ENCODE assay signal across 17 cellular contexts in the genomic region with DNA sequence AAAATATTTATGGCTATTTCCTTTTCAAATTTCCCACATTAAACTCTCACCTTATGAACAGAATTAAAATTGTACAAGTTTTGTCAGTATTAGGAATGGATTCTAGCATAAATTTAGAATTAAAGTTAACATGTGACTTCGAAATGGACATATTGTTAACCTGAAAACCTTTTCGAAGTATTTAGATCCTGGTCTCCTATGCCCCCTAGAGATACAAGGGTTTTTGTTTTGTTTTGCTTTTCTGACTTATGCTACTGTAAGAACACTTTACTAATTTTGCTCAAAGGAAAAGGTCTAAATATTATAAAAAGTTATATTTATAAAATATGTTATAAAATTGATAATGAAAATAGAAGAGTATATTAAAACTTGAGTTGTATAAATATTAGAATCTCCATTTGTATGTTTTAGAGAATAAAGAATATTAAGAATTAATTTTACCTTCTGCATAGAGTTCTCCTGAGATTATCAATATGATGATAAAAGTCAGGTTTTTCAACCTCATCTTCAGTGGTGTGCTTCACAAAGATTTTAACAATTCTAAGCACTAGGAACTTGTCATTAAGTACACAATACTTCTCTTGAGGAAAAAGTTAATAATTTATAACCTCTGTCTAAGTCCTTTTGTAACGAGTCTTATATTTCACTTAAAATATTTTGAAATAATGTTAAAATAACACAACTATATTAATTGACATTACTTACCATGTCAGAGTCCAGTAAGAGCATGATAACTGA. TPM values are rescaled to one million over a fixed set of nuclear protein-coding genes. Genes with fewer than 3 reads are reported as not detected.
DNase-seq lines count a peak whose midpoint lies in the region; ATAC-seq and TF ChIP-seq lines count a peak whose summit lies in the region.
"Had no signal": no experiment of that assay in that cellular context is flagged by ENCODE, and none has a peak within 500 bp of the region (broad histone marks: within the 10 kb centered on the region; RNA-seq: fewer than 3 reads in every experiment).

A gene with protein sequence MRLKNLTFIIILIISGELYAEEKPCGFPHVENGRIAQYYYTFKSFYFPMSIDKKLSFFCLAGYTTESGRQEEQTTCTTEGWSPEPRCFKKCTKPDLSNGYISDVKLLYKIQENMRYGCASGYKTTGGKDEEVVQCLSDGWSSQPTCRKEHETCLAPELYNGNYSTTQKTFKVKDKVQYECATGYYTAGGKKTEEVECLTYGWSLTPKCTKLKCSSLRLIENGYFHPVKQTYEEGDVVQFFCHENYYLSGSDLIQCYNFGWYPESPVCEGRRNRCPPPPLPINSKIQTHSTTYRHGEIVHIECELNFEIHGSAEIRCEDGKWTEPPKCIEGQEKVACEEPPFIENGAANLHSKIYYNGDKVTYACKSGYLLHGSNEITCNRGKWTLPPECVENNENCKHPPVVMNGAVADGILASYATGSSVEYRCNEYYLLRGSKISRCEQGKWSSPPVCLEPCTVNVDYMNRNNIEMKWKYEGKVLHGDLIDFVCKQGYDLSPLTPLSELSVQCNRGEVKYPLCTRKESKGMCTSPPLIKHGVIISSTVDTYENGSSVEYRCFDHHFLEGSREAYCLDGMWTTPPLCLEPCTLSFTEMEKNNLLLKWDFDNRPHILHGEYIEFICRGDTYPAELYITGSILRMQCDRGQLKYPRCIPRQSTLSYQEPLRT (minus strand): TSS at position 542 of the 738 bp plus-strand sequence. CDS start 37 bp downstream, at position 505.

- H3K4me3 ChIP-seq in LNCaP clone FGC (ENCODE audit: low read depth, low read length) (no peak within 1 kb of the TSS), right lobe of liver (peak within 1 kb of the TSS; percentile 13 to 56 (median 49))
- H3K4me3 ChIP-seq: esophagus muscularis mucosa had no signal

- intact Hi-C loops in right lobe of liver (cut with DNase I), result loop anchor here in 1 of 2 donors (10.0 kb wide), 1 partner anchor 242 kb away; no protein-coding TSS in a partner anchor

- no peak within 1 kb of the TSS for H3K4me3 Mint-ChIP-seq in chondrocyte (ENCODE audit: unreplicated experiment)

- H3K4me1 ChIP-seq in right lobe of liver, result peaks cover 0 to 24% (median 8%) of the 10 kb centered on the region in 4 donors
- H3K4me1 ChIP-seq: esophagus muscularis mucosa had no signal

- ATAC-seq in right lobe of liver (peak; percentile 61 to 81 (median 72)), HG02610 (IDR thresholded peaks at IDR 0.05; ENCODE audit: unreplicated experiment) (no peak)
- ATAC-seq: activated naive CD4-positive, alpha-beta T cell treated with anti-CD3 and anti-CD28 coated beads, Interleukin-2, amount 50 U/mL, for 72 hours; left cardiac atrium had no signal

- peak; percentile 14 for DNase-seq in DMS53 treated with DMSO at 0.1 percent for 48 hours (lab: John Stamatoyannopoulos, UW; ENCODE audit: unreplicated experiment)
- no peak for DNase-seq in LNCaP clone FGC (ENCODE audit: low read depth)
- no peak for DNase-seq in chondrocyte (ENCODE audit: low spot score)
- no peak for DNase-seq in right lobe of liver
- no peak for DNase-seq in NCI-H1105 treated with DMSO at 0.1 percent for 48 hours (lab: John Stamatoyannopoulos, UW)
- DNase-seq in NCI-H1048 (lab: John Stamatoyannopoulos, UW), result no peak
- DNase-seq: C1 segment of cervical spinal cord; dermis blood vessel endothelial cell; left cardiac atrium; stimulated activated CD4-positive, alpha-beta T cell treated with anti-CD3 and anti-CD28 coated beads, Interleukin-4, amount 100 ng/mL, for 24 hours; stimulated activated CD8-positive, alpha-beta memory T cell treated with anti-CD3 and anti-CD28 coated beads, Interleukin-4, amount 100 ng/mL, for 48 hours had no signal

- 24% methylated on average over 3 of the region's 3 CpGs for WGBS in right lobe of liver (ENCODE audit: insufficient coverage, low coverage, low lambda C conversion rate, missing lambda C conversion rate)

- H3K27ac ChIP-seq in right lobe of liver, result peak within 1 kb of the TSS in 2 of 3 donors; percentile 50 to 53
- H3K27ac ChIP-seq: esophagus muscularis mucosa had no signal

- no peaks in the 10 kb centered on the region for H3K27me3 ChIP-seq in right lobe of liver
- H3K27me3 ChIP-seq: esophagus muscularis mucosa had no signal

- H3K36me3 Mint-ChIP-seq in chondrocyte (ENCODE audit: low read depth), result no peaks in the 10 kb centered on the region

- H3K27me3 Mint-ChIP-seq in chondrocyte (ENCODE audit: low read depth), result peaks cover 1% of the 10 kb centered on the region

- peaks cover 8% of the 10 kb centered on the region for H3K4me1 Mint-ChIP-seq in chondrocyte (ENCODE audit: low read depth)

- no peaks in the 10 kb centered on the region for H3K9me3 ChIP-seq in right lobe of liver
- H3K9me3 ChIP-seq: esophagus muscularis mucosa had no signal

- TF ChIP-seq POLR2A in right lobe of liver (IDR thresholded peaks at IDR 0.05), result no peak

- peaks cover 7% of the 10 kb centered on the region for H3K9me3 Mint-ChIP-seq in chondrocyte (ENCODE audit: low read depth)

- H3K36me3 ChIP-seq in right lobe of liver, result no peaks in the 10 kb centered on the region
- H3K36me3 ChIP-seq: esophagus muscularis mucosa had no signal

- no peak within 1 kb of the TSS for H3K27ac Mint-ChIP-seq in chondrocyte (ENCODE audit: unreplicated experiment)
- H3K27ac Mint-ChIP-seq: activated naive CD4-positive, alpha-beta T cell treated with anti-CD3 and anti-CD28 coated beads, Interleukin-2, amount 50 U/mL, for 72 hours had no signal

- peak; percentile 41 for TF ChIP-seq CTCF in LNCaP clone FGC (IDR thresholded peaks at IDR 0.05; ENCODE audit: control insufficient read depth, extremely low read depth, insufficient read depth)
- TF ChIP-seq CTCF in chondrocyte (IDR thresholded peaks at IDR 0.05), result peak; percentile 40
- TF ChIP-seq CTCF in right lobe of liver (IDR thresholded peaks at IDR 0.05), result peak; percentile 9 to 40 (median 33)

RNA-seq across cellular contexts. Expression of the gene that starts here (rescaled TPM):
- total RNA-seq in chondrocyte, result not detected in 3 replicates
- 100 to 1,000 TPM in 2 of 6 experiments, 10 to 100 TPM in 4; 20.2 to 143 (median 45.3) TPM for total RNA-seq in right lobe of liver
- total RNA-seq: activated naive CD4-positive, alpha-beta T cell treated with anti-CD3 and anti-CD28 coated beads, Interleukin-2, amount 50 U/mL, for 72 hours; dermis blood vessel endothelial cell; esophagus muscularis mucosa; left cardiac atrium; osteocyte; skeletal muscle tissue; temporal lobe had no signal

Comparison
In these comparisons a context has a peak if more than half of its experiments do, and no peak if none do; other contexts are left out.
1. RNA of the gene that starts here (total RNA-seq): 20.2 to 143 TPM in right lobe of liver; not detected in chondrocyte; every median in the first group is over 10 times any median in the second.
2. Peak in every context shown above with its lines, with median percentiles within 50 percentile points of each other: CTCF ChIP-seq.